1 cellular context compared by ENCODE assay signal in the genomic region with DNA sequence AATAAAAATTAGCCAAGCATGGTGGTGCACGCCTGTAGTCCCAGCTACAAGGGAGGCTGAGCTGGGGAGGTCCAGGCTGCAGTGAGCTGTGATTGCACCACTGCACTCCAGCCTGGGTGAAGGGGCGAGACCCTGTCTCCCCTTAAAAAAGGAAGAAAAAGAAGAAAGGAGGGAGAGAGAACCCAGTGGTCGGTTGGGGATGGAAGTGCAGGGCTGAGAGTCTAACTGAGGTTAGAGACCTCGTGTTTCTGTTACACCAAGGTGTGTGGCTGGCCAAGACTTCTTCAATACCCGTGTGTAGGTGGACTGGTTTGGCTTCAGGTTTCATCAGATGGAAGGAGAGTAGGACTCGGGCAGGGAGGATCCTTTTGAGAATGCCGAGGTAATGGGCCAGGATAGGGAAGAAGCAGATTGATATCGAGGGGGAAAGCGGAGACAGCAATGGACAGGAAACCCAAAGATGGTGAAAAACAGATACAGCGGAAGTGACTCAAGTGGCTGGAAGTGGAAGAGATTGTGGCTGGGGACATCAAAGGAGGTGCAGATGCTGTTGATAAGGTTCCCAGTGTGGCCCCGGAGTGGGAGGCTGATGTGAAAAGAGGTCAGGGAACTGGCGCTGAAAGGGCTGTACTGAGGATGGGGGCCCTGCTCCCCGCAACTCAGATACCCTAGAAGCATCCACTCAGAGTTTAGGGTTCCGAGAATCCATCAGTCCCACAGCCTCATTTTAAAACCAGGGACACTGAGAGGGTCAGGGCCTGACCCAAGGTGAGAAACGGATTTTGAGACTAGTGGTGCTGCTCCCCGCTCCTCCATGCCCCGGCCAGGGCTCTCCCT.
TF ChIP-seq lines count a peak whose summit lies in the region.

No MANE protein-coding gene starts in this region.

TF ChIP-seq in K562, 482 proteins besides CTCF, POLR2A, EP300 and RAD21 (continued from another document and continues in another):
- no peak for TF ChIP-seq IRF9 (tag; IDR thresholded peaks at IDR 0.05)
- TF ChIP-seq RBM25 (IDR thresholded peaks at IDR 0.05; ENCODE audit: low read depth, low read length, severe bottlenecking): no peak
- no peak for TF ChIP-seq DNMT1 (IDR thresholded peaks at IDR 0.05)
- peak; percentile 83 for TF ChIP-seq NCOR1 (IDR thresholded peaks at IDR 0.05)
- TF ChIP-seq ZNF212 (CRISPR knock-in tag; IDR thresholded peaks at IDR 0.05): no peak
- no peak for TF ChIP-seq ZNF695 (CRISPR knock-in tag; IDR thresholded peaks at IDR 0.05)
- TF ChIP-seq ZNF431 (CRISPR knock-in tag; IDR thresholded peaks at IDR 0.05): no peak
- TF ChIP-seq MEF2A (IDR thresholded peaks at IDR 0.05; ENCODE audit: control insufficient read depth, low read depth, low read length): no peak
- TF ChIP-seq TEAD2 (tag; IDR thresholded peaks at IDR 0.05): no peak
- TF ChIP-seq NFATC3 (IDR thresholded peaks at IDR 0.05): no peak; the same call in none of the 2 replicates
- TF ChIP-seq ZNF384 (IDR thresholded peaks at IDR 0.05; ENCODE audit: low read depth, low read length): no peak
- TF ChIP-seq TCF15 (CRISPR knock-in tag; IDR thresholded peaks at IDR 0.05): no peak
- TF ChIP-seq ZMIZ1 (IDR thresholded peaks at IDR 0.05; ENCODE audit: low read depth in 2 of 2, low read length in 2 of 2): peak in 1 of 2 experiments; percentile 72; a peak in 1 of 4 replicates
- no peak for TF ChIP-seq CHD4 (IDR thresholded peaks at IDR 0.05; ENCODE audit: insufficient read depth, insufficient replicate concordance, low read depth, low read length, poor library complexity, severe bottlenecking)
- 0 out of 2 replicates have a peak, but pooled peaks have one; percentile 16 for TF ChIP-seq HMBOX1 (IDR thresholded peaks at IDR 0.05)
- TF ChIP-seq GATAD2A (IDR thresholded peaks at IDR 0.05): peak; percentile 90
- TF ChIP-seq SRF (CRISPR knock-in tag; IDR thresholded peaks at IDR 0.05): peak; percentile 86 to 97
- TF ChIP-seq TBP (optimal IDR thresholded peaks at IDR 0.05; ENCODE audit: low read depth, low read length): no peak
- no peak for TF ChIP-seq ZNF586 (CRISPR knock-in tag; conservative IDR thresholded peaks at IDR 0.05)
- peak; percentile 90 for TF ChIP-seq OTX1 (CRISPR knock-in tag; IDR thresholded peaks at IDR 0.05)
- TF ChIP-seq HBP1 (CRISPR knock-in tag; IDR thresholded peaks at IDR 0.05): peak; percentile 84
- TF ChIP-seq ZBTB33 (CRISPR knock-in tag; IDR thresholded peaks at IDR 0.05): 0 out of 2 replicates have a peak, but pooled peaks have one; percentile 8
- peak; percentile 66; the same call in 1 of the 2 replicates for TF ChIP-seq SUPT5H (IDR thresholded peaks at IDR 0.05)
- no peak for TF ChIP-seq ZBTB8A (IDR thresholded peaks at IDR 0.05; ENCODE audit: partially characterized antibody)
- TF ChIP-seq MYNN (IDR thresholded peaks at IDR 0.05): no peak
- no peak for TF ChIP-seq MYNN (CRISPR knock-in tag; IDR thresholded peaks at IDR 0.05)
- TF ChIP-seq STAT5B (CRISPR knock-in tag; IDR thresholded peaks at IDR 0.05): no peak
- TF ChIP-seq BCL6 (CRISPR knock-in tag; IDR thresholded peaks at IDR 0.05): no peak
- no peak for TF ChIP-seq ZNF347 (CRISPR knock-in tag; IDR thresholded peaks at IDR 0.05; ENCODE audit: low read depth)
- no peak for TF ChIP-seq ZNF277 (CRISPR knock-in tag; IDR thresholded peaks at IDR 0.05; ENCODE audit: borderline replicate concordance)
- TF ChIP-seq ZFP1 (CRISPR knock-in tag; IDR thresholded peaks at IDR 0.05): no peak
- no peak for TF ChIP-seq ZNF184 (CRISPR knock-in tag; IDR thresholded peaks at IDR 0.05)
- TF ChIP-seq REST (CRISPR knock-in tag; IDR thresholded peaks at IDR 0.05; ENCODE audit: low read depth): peak; percentile 55; the same call in 1 of the 2 replicates
- TF ChIP-seq HNRNPH1 (optimal IDR thresholded peaks at IDR 0.05; ENCODE audit: low read depth, low read length): no peak
- peak; percentile 88 for TF ChIP-seq SMAD4 (CRISPR knock-in tag; conservative IDR thresholded peaks at IDR 0.05)
- no peak for TF ChIP-seq ETS1 (conservative IDR thresholded peaks at IDR 0.05; ENCODE audit: control insufficient read depth, low read depth, low read length)
- TF ChIP-seq RHOXF2B (CRISPR knock-in tag; conservative IDR thresholded peaks at IDR 0.05): peak; percentile 59; the same call in 1 of the 2 replicates
- no peak for TF ChIP-seq HMG20A (CRISPR knock-in tag; conservative IDR thresholded peaks at IDR 0.05)
- TF ChIP-seq POLR2B (IDR thresholded peaks at IDR 0.05; ENCODE audit: low read depth, partially characterized antibody): peak; percentile 74
- TF ChIP-seq, protein P1, sequence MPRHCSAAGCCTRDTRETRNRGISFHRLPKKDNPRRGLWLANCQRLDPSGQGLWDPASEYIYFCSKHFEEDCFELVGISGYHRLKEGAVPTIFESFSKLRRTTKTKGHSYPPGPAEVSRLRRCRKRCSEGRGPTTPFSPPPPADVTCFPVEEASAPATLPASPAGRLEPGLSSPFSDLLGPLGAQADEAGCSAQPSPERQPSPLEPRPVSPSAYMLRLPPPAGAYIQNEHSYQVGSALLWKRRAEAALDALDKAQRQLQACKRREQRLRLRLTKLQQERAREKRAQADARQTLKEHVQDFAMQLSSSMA (CRISPR knock-in tag; IDR thresholded peaks at IDR 0.05): no peak
- peak; percentile 62 for TF ChIP-seq PML (IDR thresholded peaks at IDR 0.05; ENCODE audit: low read length)
- TF ChIP-seq NR3C1 (CRISPR knock-in tag; IDR thresholded peaks at IDR 0.05): no peak
- TF ChIP-seq RAD51 (IDR thresholded peaks at IDR 0.05; ENCODE audit: borderline replicate concordance, low read depth): no peak
- peak; percentile 36; the same call in 1 of the 2 replicates for TF ChIP-seq TARDBP (IDR thresholded peaks at IDR 0.05)
- TF ChIP-seq RCOR1 (IDR thresholded peaks at IDR 0.05; ENCODE audit: borderline replicate concordance in 1 of 2, low read depth in 2 of 2, low read length in 2 of 2): peak in 1 of 2 experiments; percentile 93; a peak in 2 of 4 replicates
- TF ChIP-seq MAFG (tag; conservative IDR thresholded peaks at IDR 0.05): no peak
